17 cellular contexts compared by ENCODE assay signal in the genomic region with DNA sequence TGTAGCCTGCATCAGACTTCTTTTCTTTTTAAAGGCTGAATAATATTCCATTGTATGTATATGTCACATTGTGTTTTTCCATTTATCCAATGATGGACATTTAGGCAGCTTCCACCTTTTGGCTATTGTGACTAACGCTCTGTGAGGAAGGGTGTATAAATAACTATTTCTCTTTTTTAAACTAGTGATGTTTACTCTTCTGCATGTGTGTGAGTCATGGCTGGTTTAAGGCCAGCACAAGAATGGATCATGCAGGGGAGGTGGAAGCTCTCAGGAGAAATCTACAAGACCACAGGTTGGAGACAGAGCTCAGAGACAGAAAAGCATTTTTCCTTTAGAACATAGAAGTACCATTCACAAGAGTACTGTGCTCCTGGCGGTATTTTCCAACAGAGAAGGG.
DNase-seq lines count a peak whose midpoint lies in the region; ATAC-seq and TF ChIP-seq lines count a peak whose summit lies in the region.
"Had no signal": no experiment of that assay in that cellular context is flagged by ENCODE, and none has a peak within 500 bp of the region (broad histone marks: within the 10 kb centered on the region; RNA-seq: fewer than 3 reads in every experiment).

No MANE protein-coding gene starts in this region.

- POLR2A ChIA-PET in RWPE1 (lab: Yijun Ruan, JAX; ENCODE audit: low non-redundant PET) = no interaction called here

- TF ChIP-seq CTCF in RWPE1 (conservative IDR thresholded peaks at IDR 0.05; ENCODE audit: low read depth) = no peak
- no peak for TF ChIP-seq CTCF in epithelial cell of esophagus (IDR thresholded peaks at IDR 0.05; ENCODE audit: insufficient read depth, low read depth, low read length, missing control alignments)

- CTCF ChIA-PET in RWPE1 (lab: Yijun Ruan, JAX) = interaction anchor here (0.6 kb wide), 1 partner anchor 14 kb away, joined by 3 read pairs; no protein-coding TSS in a partner anchor

- H3K27ac ChIP-seq in RWPE1 = no peak overlapping the region
- H3K27ac ChIP-seq: C4-2B, transverse colon had no signal

- no peak for ATAC-seq in HG03432 (IDR thresholded peaks at IDR 0.05; ENCODE audit: unreplicated experiment)
- ATAC-seq: left ventricle myocardium superior, natural killer cell had no signal

- DNase-seq in ELR (ENCODE audit: low read depth) (peak; percentile 30), RWPE1 (ENCODE audit: low spot score) (peak; percentile 44), epithelial cell of esophagus (ENCODE audit: low read depth) (peak; percentile 86), renal cortical epithelial cell (ENCODE audit: low read depth) (peak; percentile 90), DMS79 treated with DMSO at 0.1 percent for 48 hours (lab: John Stamatoyannopoulos, UW) (no peak), SK-N-DZ (ENCODE audit: low spot score) (no peak)
- no peak for DNase-seq in stimulated activated CD4-positive, alpha-beta T cell treated with anti-CD3 and anti-CD28 coated beads, Interleukin-4, amount 100 ng/mL, for 24 hours
- DNase-seq: activated gamma-delta T cell, hypothalamus, Karpas-422, left ventricle myocardium superior, natural killer cell, NCI-H1694, NCI-H524, transverse colon had no signal

- H3K4me3 ChIP-seq in epithelial cell of esophagus (ENCODE audit: low read length) = no peak overlapping the region
- H3K4me3 ChIP-seq: transverse colon had no signal

Comparison
In these comparisons a context has a peak if more than half of its experiments do, and no peak if none do; other contexts are left out.
1. DNase-seq: peak in ELR (single experiment), RWPE1 (single experiment), epithelial cell of esophagus (single experiment) and renal cortical epithelial cell (single experiment); none in stimulated activated CD4-positive, alpha-beta T cell treated with anti-CD3 and anti-CD28 coated beads, Interleukin-4, amount 100 ng/mL, for 24 hours (single experiment), DMS79 treated with DMSO at 0.1 percent for 48 hours (single experiment) and SK-N-DZ (single experiment).